Comparison of ENCODE assay signal across 9 cellular contexts in the genomic region with DNA sequence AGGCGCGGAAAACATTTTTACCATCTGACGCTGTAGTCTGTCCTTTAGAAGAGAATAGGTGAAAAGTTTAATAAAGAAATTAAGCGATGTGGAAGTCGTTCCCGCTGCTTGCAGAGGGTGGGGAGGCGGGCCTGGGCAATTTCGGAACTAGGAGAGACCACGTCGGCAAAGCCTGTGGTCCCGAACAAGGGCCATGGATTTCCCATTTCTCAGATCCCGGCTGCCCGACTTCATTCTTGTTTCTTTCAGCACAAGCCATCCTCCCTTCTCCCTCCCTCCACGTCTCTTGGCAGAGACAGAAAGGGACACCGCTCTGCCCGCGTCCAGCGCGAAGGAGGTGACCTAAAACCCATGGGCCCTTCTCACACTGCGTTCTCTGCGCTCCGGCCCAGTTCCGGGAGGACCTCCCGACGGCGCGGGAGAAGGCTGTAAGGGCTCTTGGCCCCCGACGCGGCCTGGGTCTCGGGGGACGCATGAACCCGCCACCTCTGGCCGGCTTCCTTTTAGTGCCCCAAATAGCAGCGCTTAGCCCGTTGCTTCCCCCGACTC. TPM values are rescaled to one million over a fixed set of nuclear protein-coding genes. Genes with fewer than 3 reads are reported as not detected.
DNase-seq lines count a peak whose midpoint lies in the region; ATAC-seq and TF ChIP-seq lines count a peak whose summit lies in the region.
"Had no signal": no experiment of that assay in that cellular context is flagged by ENCODE, and none has a peak within 500 bp of the region (broad histone marks: within the 10 kb centered on the region; RNA-seq: fewer than 3 reads in every experiment).

No MANE protein-coding gene starts in this region.

- DNase-seq in HL-60 (ENCODE audit: low read depth in 1 of 2, low spot score in 1 of 2) (no peak), right cardiac atrium (peak; percentile 25 to 72 (median 70)), OCI-M2 (lab: John Stamatoyannopoulos, UW; ENCODE audit: unreplicated experiment) (no peak), PC-9 (no peak)
- DNase-seq in activated naive CD4-positive, alpha-beta T cell treated with anti-CD3 and anti-CD28 coated beads, Interleukin-2, amount 50 U/mL, for 72 hours (ENCODE audit: low spot score in 2 of 2): no peak

- no peaks in the 10 kb centered on the region for H3K9me2 ChIP-seq in PC-9 (ENCODE audit: insufficient read depth)

- no peak overlapping the region for H3K4me2 ChIP-seq in PC-9

- ATAC-seq in activated naive CD4-positive, alpha-beta T cell treated with anti-CD3 and anti-CD28 coated beads, Interleukin-2, amount 50 U/mL, for 72 hours: no peak
- ATAC-seq in right cardiac atrium: no peak
- no peak for ATAC-seq in GM18517 (IDR thresholded peaks at IDR 0.05; ENCODE audit: unreplicated experiment)
- ATAC-seq in HG02852 (IDR thresholded peaks at IDR 0.05; ENCODE audit: unreplicated experiment): no peak
- ATAC-seq: K562 had no signal

- H3K4me1 ChIP-seq in right cardiac atrium (ENCODE audit: control insufficient read depth, insufficient read depth, low read length): no peaks in the 10 kb centered on the region
- H3K4me1 ChIP-seq in PC-9 (replicated peaks; ENCODE audit: insufficient read depth): peaks cover 9% of the 10 kb centered on the region

- no peaks in the 10 kb centered on the region for H3K36me3 ChIP-seq in PC-9 (ENCODE audit: low read depth)

- POLR2A ChIA-PET in PC-9 (lab: Charles Lee; ENCODE audit: unreplicated experiment): no interaction called here

- no peak overlapping the region for H2AFZ ChIP-seq in PC-9

- CTCF ChIA-PET in PC-9 (lab: Charles Lee): interaction anchor here (0.6 kb wide), 1 partner anchor 306 kb away, joined by 3 read pairs; no protein-coding TSS in a partner anchor

- H3K27me3 ChIP-seq in HL-60 (ENCODE audit: insufficient read depth, poor library complexity, severe bottlenecking) (no peaks in the 10 kb centered on the region), right cardiac atrium (ENCODE audit: control insufficient read depth, insufficient read depth) (no peaks in the 10 kb centered on the region), PC-9 (ENCODE audit: insufficient read depth, low read depth) (no peaks in the 10 kb centered on the region)

- peaks cover 0 to 21% of the 10 kb centered on the region in 2 donors for H3K36me3 Mint-ChIP-seq in activated naive CD4-positive, alpha-beta T cell treated with anti-CD3 and anti-CD28 coated beads, Interleukin-2, amount 50 U/mL, for 72 hours

- H3K4me3 ChIP-seq in HL-60 (replicated peaks; ENCODE audit: insufficient read depth, low read length) (peak overlapping the region; percentile 51), right cardiac atrium (ENCODE audit: low read length) (peak overlapping the region; percentile 32), skin epidermis (peak overlapping the region; percentile 28 to 84 (median 46)), PC-9 (no peak overlapping the region)
- H3K4me3 ChIP-seq: K562 had no signal

- peaks cover 32% of the 10 kb centered on the region; the same call in 1 of the 2 replicates for H3F3A ChIP-seq in PC-9 (ENCODE audit: insufficient read depth, low read depth)

- no peaks in the 10 kb centered on the region for H3K9me3 Mint-ChIP-seq in activated naive CD4-positive, alpha-beta T cell treated with anti-CD3 and anti-CD28 coated beads, Interleukin-2, amount 50 U/mL, for 72 hours

- H4K20me1 ChIP-seq in PC-9 (ENCODE audit: insufficient read depth): peaks cover 3% of the 10 kb centered on the region; the same call in 1 of the 2 replicates

- intact Hi-C loops in right cardiac atrium (cut with DNase I): loop anchor here in 1 of 4 donors (10.0 kb wide), 2 partner anchors 314 to 586 kb away; no protein-coding TSS in a partner anchor
- intact Hi-C loops in PC-9 (cut with micrococcal nuclease; ENCODE audit: unreplicated experiment): no loop called here

- no peak for TF ChIP-seq CTCF in HL-60 (IDR thresholded peaks at IDR 0.05; ENCODE audit: insufficient read depth, low read length)
- TF ChIP-seq CTCF in PC-9 (conservative IDR thresholded peaks at IDR 0.05): no peak

- H3K79me2 ChIP-seq in PC-9 (ENCODE audit: low read depth): peaks cover 23% of the 10 kb centered on the region

- 28% methylated on average over 37 of the region's 37 CpGs for WGBS in right cardiac atrium

- BruUV-seq in PC-9 (replicated peaks; lab: Mats Ljungman, UMichigan): no TSS peak

- H3K27ac Mint-ChIP-seq in activated naive CD4-positive, alpha-beta T cell treated with anti-CD3 and anti-CD28 coated beads, Interleukin-2, amount 50 U/mL, for 72 hours: peak overlapping the region; percentile 44 to 81

- H3K27ac ChIP-seq in HL-60 (replicated peaks) (no peak overlapping the region), right cardiac atrium (ENCODE audit: low read length) (no peak overlapping the region), skin epidermis (peak overlapping the region in 8 of 21 experiments; percentile 0 to 62 (median 26)), PC-9 (no peak overlapping the region)

- H3K9me3 ChIP-seq in right cardiac atrium (ENCODE audit: control insufficient read depth, low read length) (no peaks in the 10 kb centered on the region), PC-9 (ENCODE audit: insufficient read depth, low read depth) (no peaks in the 10 kb centered on the region)

RNA-seq across cellular contexts. Expression of a gene that starts 2.2 kb away (rescaled TPM):
- total RNA-seq in activated naive CD4-positive, alpha-beta T cell treated with anti-CD3 and anti-CD28 coated beads, Interleukin-2, amount 50 U/mL, for 72 hours: 10 to 100 TPM; 11.0 to 40.2 TPM
- total RNA-seq in right cardiac atrium (10 to 100 TPM in 3 of 4 donors, 1 to 10 TPM in 1; 7.7 to 21.7 (median 18.6) TPM), PC-9 (2021) (12.4 and 17.0 TPM in 2 replicates)
- 6.2 TPM for polyA plus RNA-seq in right cardiac atrium

Comparison
In these comparisons a context has a peak if more than half of its experiments do, and no peak if none do; other contexts are left out.
1. DNase-seq: peak in right cardiac atrium (3 of 3); none in HL-60 (0 of 2), activated naive CD4-positive, alpha-beta T cell treated with anti-CD3 and anti-CD28 coated beads, Interleukin-2, amount 50 U/mL, for 72 hours (0 of 2), OCI-M2 (single experiment) and PC-9 (0 of 2).